Comparison of ENCODE assay signal across 15 cellular contexts in the genomic region with DNA sequence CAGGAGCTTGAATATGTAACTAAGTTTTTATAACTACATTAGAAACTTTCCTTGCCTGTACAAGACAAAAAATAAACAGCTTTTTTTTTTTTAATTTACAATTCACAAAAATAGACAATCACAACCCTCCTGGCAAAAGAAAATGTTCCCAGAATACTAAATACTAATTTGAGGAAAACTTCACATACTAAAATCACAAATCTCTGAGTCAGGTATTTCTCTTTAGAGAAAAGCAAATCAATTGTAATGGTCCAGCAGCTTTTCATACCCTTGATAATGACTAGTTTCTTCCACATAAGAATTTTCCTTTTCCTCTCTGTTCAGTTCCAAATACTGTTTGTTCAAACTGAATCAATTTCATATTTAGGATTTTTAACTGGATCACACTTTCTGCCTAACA.
A peak's percentile ranks its signal among the peaks of the same experiment; 100 is the strongest.
DNase-seq lines count a peak whose midpoint lies in the region; ATAC-seq, FAIRE-seq and TF ChIP-seq lines count a peak whose summit lies in the region.
"Had no signal": no experiment of that assay in that cellular context is flagged by ENCODE, and none has a peak within 500 bp of the region (broad histone marks: within the 10 kb centered on the region; RNA-seq: fewer than 3 reads in every experiment).

No MANE protein-coding gene starts in this region.

- no peaks in the 10 kb centered on the region for H3K27me3 ChIP-seq in stomach
- H3K27me3 ChIP-seq: right lobe of liver had no signal

- H3K4me3 ChIP-seq in stomach = no peak overlapping the region
- H3K4me3 ChIP-seq: right lobe of liver had no signal

- no peak for DNase-seq in activated T-cell treated with anti-CD3 and anti-CD28 coated beads, Interleukin-2, amount 50 U/mL, for 24 hours
- no peak for DNase-seq in activated T-cell treated with anti-CD3 and anti-CD28 coated beads, Interleukin-2, amount 50 U/mL, for 1 hour
- DNase-seq in RCC 7860 (ENCODE audit: low spot score) (no peak), stomach (no peak)
- DNase-seq in effector memory CD8-positive, alpha-beta T cell = no peak
- no peak for DNase-seq in stimulated activated naive CD8-positive, alpha-beta T cell treated with anti-CD3 and anti-CD28 coated beads, Interleukin-15, amount 100 ng/mL, for 72 hours
- DNase-seq in activated CD4-positive, CD25-positive, alpha-beta regulatory T cell treated with anti-CD3 and anti-CD28 coated beads, Interleukin-2, amount 50 U/mL, for 72 hours = no peak
- DNase-seq in activated CD4-positive, alpha-beta T cell treated with anti-CD3 and anti-CD28 coated beads, Interleukin-2, amount 50 U/mL, for 48 hours = no peak
- DNase-seq: ACHN, hypothalamus, NCI-H2029, NCI-H526 treated with DMSO at 0.1 percent for 48 hours, right lobe of liver had no signal

- H3K36me3 ChIP-seq in stomach = no peaks in the 10 kb centered on the region
- H3K36me3 ChIP-seq: right lobe of liver had no signal

- no peak for ATAC-seq in effector memory CD8-positive, alpha-beta T cell (replicated peaks)
- ATAC-seq in stimulated activated naive CD8-positive, alpha-beta T cell treated with anti-CD3 and anti-CD28 coated beads, Interleukin-15, amount 100 ng/mL, for 72 hours = no peak
- ATAC-seq: right lobe of liver had no signal

- TF ChIP-seq EP300 in stomach (IDR thresholded peaks at IDR 0.05) = no peak

- H3K4me3 Mint-ChIP-seq in activated T-cell treated with anti-CD3 and anti-CD28 coated beads, Interleukin-2, amount 50 U/mL, for 24 hours = peak overlapping the region; percentile 49
- peak overlapping the region; percentile 3 to 32 for H3K4me3 Mint-ChIP-seq in effector memory CD8-positive, alpha-beta T cell
- peak overlapping the region; percentile 70 to 76 for H3K4me3 Mint-ChIP-seq in stimulated activated naive CD8-positive, alpha-beta T cell treated with anti-CD3 and anti-CD28 coated beads, Interleukin-15, amount 100 ng/mL, for 72 hours
- H3K4me3 Mint-ChIP-seq: dendritic cell treated with granulocyte-macrophage colony-stimulating factor and Interleukin-4, amounts not matched to agents 40 ng/mL and 50 ng/mL, for 4 days; neural crest cell had no signal

- H3K27ac ChIP-seq in stomach = no peak overlapping the region
- H3K27ac ChIP-seq: right lobe of liver had no signal

- H3K27ac Mint-ChIP-seq in activated T-cell treated with anti-CD3 and anti-CD28 coated beads, Interleukin-2, amount 50 U/mL, for 24 hours = peak overlapping the region; percentile 82
- peak overlapping the region; percentile 23 to 49 for H3K27ac Mint-ChIP-seq in effector memory CD8-positive, alpha-beta T cell
- H3K27ac Mint-ChIP-seq in stimulated activated naive CD8-positive, alpha-beta T cell treated with anti-CD3 and anti-CD28 coated beads, Interleukin-15, amount 100 ng/mL, for 72 hours = peak overlapping the region; percentile 55 to 77
- H3K27ac Mint-ChIP-seq: dendritic cell treated with granulocyte-macrophage colony-stimulating factor and Interleukin-4, amounts not matched to agents 40 ng/mL and 50 ng/mL, for 4 days had no signal

- no peak for TF ChIP-seq POLR2A in stomach (IDR thresholded peaks at IDR 0.05)

- TF ChIP-seq CTCF in stomach (IDR thresholded peaks at IDR 0.05) = no peak

- H3K4me1 ChIP-seq in stomach = peaks cover 31 to 68% (median 47%) of the 10 kb centered on the region in 4 donors

- H3K27me3 Mint-ChIP-seq in activated T-cell treated with anti-CD3 and anti-CD28 coated beads, Interleukin-2, amount 50 U/mL, for 24 hours = no peaks in the 10 kb centered on the region
- no peaks in the 10 kb centered on the region for H3K27me3 Mint-ChIP-seq in effector memory CD8-positive, alpha-beta T cell
- no peaks in the 10 kb centered on the region for H3K27me3 Mint-ChIP-seq in stimulated activated naive CD8-positive, alpha-beta T cell treated with anti-CD3 and anti-CD28 coated beads, Interleukin-15, amount 100 ng/mL, for 72 hours
- H3K27me3 Mint-ChIP-seq: dendritic cell treated with granulocyte-macrophage colony-stimulating factor and Interleukin-4, amounts not matched to agents 40 ng/mL and 50 ng/mL, for 4 days had no signal

- H3K36me3 Mint-ChIP-seq in activated T-cell treated with anti-CD3 and anti-CD28 coated beads, Interleukin-2, amount 50 U/mL, for 24 hours (ENCODE audit: low read depth) = no peaks in the 10 kb centered on the region
- no peaks in the 10 kb centered on the region for H3K36me3 Mint-ChIP-seq in effector memory CD8-positive, alpha-beta T cell (ENCODE audit: insufficient read depth)

- FAIRE-seq in RCC 7860 (lab: Jason Lieb, UNC) = peak; percentile 73

- intact Hi-C loops in stomach (cut with DNase I; ENCODE audit: low total_unique reads) = no loop called here

- no peaks in the 10 kb centered on the region for H3K9me3 ChIP-seq in stomach
- H3K9me3 ChIP-seq: right lobe of liver had no signal

- H3K4me1 Mint-ChIP-seq in activated T-cell treated with anti-CD3 and anti-CD28 coated beads, Interleukin-2, amount 50 U/mL, for 24 hours (ENCODE audit: low read depth) = peaks cover 84% of the 10 kb centered on the region
- peaks cover 38 to 72% of the 10 kb centered on the region in 2 donors for H3K4me1 Mint-ChIP-seq in effector memory CD8-positive, alpha-beta T cell (ENCODE audit: low read depth in 2 of 2)
- H3K4me1 Mint-ChIP-seq in stimulated activated naive CD8-positive, alpha-beta T cell treated with anti-CD3 and anti-CD28 coated beads, Interleukin-15, amount 100 ng/mL, for 72 hours = peaks cover 82% of the 10 kb centered on the region

- H3K9me3 Mint-ChIP-seq in activated T-cell treated with anti-CD3 and anti-CD28 coated beads, Interleukin-2, amount 50 U/mL, for 24 hours = no peaks in the 10 kb centered on the region
- H3K9me3 Mint-ChIP-seq in effector memory CD8-positive, alpha-beta T cell = no peaks in the 10 kb centered on the region
- no peaks in the 10 kb centered on the region for H3K9me3 Mint-ChIP-seq in stimulated activated naive CD8-positive, alpha-beta T cell treated with anti-CD3 and anti-CD28 coated beads, Interleukin-15, amount 100 ng/mL, for 72 hours
- H3K9me3 Mint-ChIP-seq: dendritic cell treated with granulocyte-macrophage colony-stimulating factor and Interleukin-4, amounts not matched to agents 40 ng/mL and 50 ng/mL, for 4 days; neural crest cell had no signal

Comparison
In these comparisons a context has a peak if more than half of its experiments do, and no peak if none do; other contexts are left out.
1. H3K4me3 Mint-ChIP-seq: peak in every context shown above with its lines; median percentile 73 in stimulated activated naive CD8-positive, alpha-beta T cell treated with anti-CD3 and anti-CD28 coated beads, Interleukin-15, amount 100 ng/mL, for 72 hours; 49 in activated T-cell treated with anti-CD3 and anti-CD28 coated beads, Interleukin-2, amount 50 U/mL, for 24 hours; 18 in effector memory CD8-positive, alpha-beta T cell.